8 cellular contexts compared by ENCODE assay signal in genomic region chr3:107938128-107938527, GRCh38.
DNase-seq lines count a peak whose midpoint lies in the region; ATAC-seq and TF ChIP-seq lines count a peak whose summit lies in the region.

No MANE protein-coding gene starts in this region.

- in situ Hi-C loops in GM13976 (cut with MboI; ENCODE audit: low sequenced_read_pairs, unreplicated experiment): loop anchor here (25.0 kb wide), 1 partner anchor 474 kb away; no protein-coding TSS in a partner anchor

- intact Hi-C loops in psoas muscle (cut with DNase I): loop anchor here in 1 of 2 donors (5.0 kb wide), 1 partner anchor 469 kb away; no protein-coding TSS in a partner anchor

- no peak for DNase-seq in AG09319 (ENCODE audit: extremely low read depth, low read depth)
- DNase-seq in GM13976 (ENCODE audit: low spot score): no peak
- DNase-seq in RPMI7951 (ENCODE audit: low read depth): peak; percentile 57
- DNase-seq in fibroblast of peridontal ligament (ENCODE audit: extremely low read depth): peak; percentile 77
- DNase-seq in psoas muscle: no peak
- no peak for DNase-seq in NK-92 treated with Interleukin-12 subunit alpha and Interleukin-12 subunit beta, amount 100 ng/mL, for 24 hours (lab: John Stamatoyannopoulos, UW)

- no peak overlapping the region for H3K27ac ChIP-seq in psoas muscle

- no peak overlapping the region for H3K4me3 ChIP-seq in psoas muscle

- H3K9me3 ChIP-seq in psoas muscle: no peaks in the 10 kb centered on the region

- no peaks in the 10 kb centered on the region for H3K36me3 ChIP-seq in psoas muscle (ENCODE audit: insufficient read depth in 1 of 2, low read depth in 1 of 2)

- H3K27me3 ChIP-seq in psoas muscle (ENCODE audit: insufficient read depth in 3 of 3, low read length in 2 of 3): no peaks in the 10 kb centered on the region

- H3K4me1 ChIP-seq in psoas muscle: no peaks in the 10 kb centered on the region

- TF ChIP-seq CTCF in AG09319 (IDR thresholded peaks at IDR 0.05; ENCODE audit: low read depth, low read length): peak; percentile 63
- peak; percentile 15 for TF ChIP-seq CTCF in GM13976 (IDR thresholded peaks at IDR 0.05; ENCODE audit: borderline replicate concordance, control extremely low read depth, extremely low read depth, insufficient read depth, missing control alignments)
- peak; percentile 37 for TF ChIP-seq CTCF in psoas muscle (IDR thresholded peaks at IDR 0.05)

- peak in 2 of 4 donors; percentile 28 to 46 for ATAC-seq in psoas muscle
- no peak for ATAC-seq in HG03378 (IDR thresholded peaks at IDR 0.05; ENCODE audit: unreplicated experiment)
- ATAC-seq in GM21619 (IDR thresholded peaks at IDR 0.05; ENCODE audit: unreplicated experiment): no peak

Comparison
In these comparisons a context has a peak if more than half of its experiments do, and no peak if none do; other contexts are left out.
1. DNase-seq: peak in RPMI7951 (single experiment) and fibroblast of peridontal ligament (single experiment); none in AG09319 (single experiment), GM13976 (single experiment), psoas muscle (0 of 2) and NK-92 treated with Interleukin-12 subunit alpha and Interleukin-12 subunit beta, amount 100 ng/mL, for 24 hours (single experiment).
2. Peak in every context shown above with its lines, with median percentiles within 50 percentile points of each other: CTCF ChIP-seq.